ENCODE assay signal across 8 cellular contexts in the genomic region with DNA sequence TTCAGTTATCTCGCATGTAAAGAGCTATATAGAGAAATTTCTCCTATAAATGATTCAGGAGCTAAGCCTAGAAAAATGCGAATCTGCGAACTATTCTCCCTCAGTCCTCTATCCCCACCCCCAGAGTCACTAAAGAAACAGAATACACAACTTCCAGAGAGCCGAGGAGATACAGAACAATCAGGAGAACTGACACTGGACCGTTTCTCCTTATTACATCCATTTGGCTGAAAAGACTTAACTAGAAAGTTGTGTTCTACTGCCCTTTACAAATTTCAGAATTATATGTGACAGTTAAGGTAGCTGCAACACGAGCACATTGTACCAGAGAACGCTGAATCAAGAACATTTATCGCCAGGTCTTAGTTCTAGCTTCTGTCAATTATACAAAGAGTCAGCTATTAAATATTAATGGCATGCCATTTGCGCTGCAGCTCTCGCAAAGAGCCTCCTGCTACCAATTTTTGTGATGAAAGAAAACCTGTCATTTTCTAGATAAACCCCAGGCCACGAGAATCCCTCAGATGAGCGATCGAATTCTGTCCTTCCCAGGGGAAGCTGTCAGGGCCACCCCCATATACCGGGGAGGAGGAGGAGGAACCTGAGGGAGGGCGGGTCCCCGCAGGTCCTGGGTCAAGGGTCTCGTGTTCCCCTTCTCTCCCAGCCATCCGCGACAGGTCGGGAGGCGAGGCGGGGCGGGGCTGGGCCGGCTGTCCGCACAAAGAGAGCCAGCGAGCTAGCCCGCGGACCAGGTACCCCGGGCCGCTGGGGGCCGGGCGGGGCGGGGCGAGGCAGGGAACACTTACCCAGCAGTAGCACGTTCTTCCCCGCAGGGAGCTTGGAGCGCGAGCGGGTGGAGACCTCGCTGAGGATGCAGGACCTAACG. TPM values are rescaled to one million over a fixed set of nuclear protein-coding genes. Genes with fewer than 3 reads are reported as not detected.
A peak's percentile ranks its signal among the peaks of the same experiment; 100 is the strongest.
DNase-seq lines count a peak whose midpoint lies in the region; ATAC-seq, FAIRE-seq and TF ChIP-seq lines count a peak whose summit lies in the region.

No MANE protein-coding gene starts in this region.

- H3K27me3 Mint-ChIP-seq in CD8-positive, alpha-beta T cell (ENCODE audit: low read depth) = no peaks in the 10 kb centered on the region
- no peaks in the 10 kb centered on the region for H3K27me3 Mint-ChIP-seq in activated naive CD8-positive, alpha-beta T cell treated with anti-CD3 and anti-CD28 coated beads, Interleukin-2, amount 50 U/mL, for 24 hours

- no peaks in the 10 kb centered on the region for H3K9me3 ChIP-seq in CD8-positive, alpha-beta T cell (ENCODE audit: low read length)

- intact Hi-C loops in CD8-positive, alpha-beta T cell (cut with DNase I, micrococcal nuclease) = loop anchor here (1.0 to 10.0 kb wide), 12 partner anchors 32 to 1037 kb away; a partner anchor contains a TSS
- intact Hi-C loops in left cardiac atrium (cut with DNase I) = no loop called here

- peak overlapping the region; percentile 86 for H3K27ac Mint-ChIP-seq in CD8-positive, alpha-beta T cell
- H3K27ac Mint-ChIP-seq in activated naive CD8-positive, alpha-beta T cell treated with anti-CD3 and anti-CD28 coated beads, Interleukin-2, amount 50 U/mL, for 24 hours = peak overlapping the region; percentile 86

- FAIRE-seq in urothelium cell line (lab: Jason Lieb, UNC) = no peak

- no peaks in the 10 kb centered on the region for H3K27me3 ChIP-seq in CD8-positive, alpha-beta T cell (ENCODE audit: insufficient read depth, low read length)

- H3K36me3 Mint-ChIP-seq in CD8-positive, alpha-beta T cell = peaks cover 10% of the 10 kb centered on the region
- peaks cover 13% of the 10 kb centered on the region for H3K36me3 Mint-ChIP-seq in activated naive CD8-positive, alpha-beta T cell treated with anti-CD3 and anti-CD28 coated beads, Interleukin-2, amount 50 U/mL, for 24 hours (ENCODE audit: low read depth)

- H3K36me3 ChIP-seq in CD8-positive, alpha-beta T cell (ENCODE audit: insufficient read depth, low read length) = no peaks in the 10 kb centered on the region

- H3K4me3 Mint-ChIP-seq in CD8-positive, alpha-beta T cell = peak overlapping the region; percentile 94
- H3K4me3 Mint-ChIP-seq in activated naive CD8-positive, alpha-beta T cell treated with anti-CD3 and anti-CD28 coated beads, Interleukin-2, amount 50 U/mL, for 24 hours = peak overlapping the region; percentile 93

- ATAC-seq in CD8-positive, alpha-beta T cell = peak; percentile 16
- ATAC-seq in GM19351 (IDR thresholded peaks at IDR 0.05; ENCODE audit: unreplicated experiment) = peak; percentile 49
- ATAC-seq in HG03439 (IDR thresholded peaks at IDR 0.05; ENCODE audit: unreplicated experiment) = peak; percentile 51
- peak; percentile 48 for ATAC-seq in activated naive CD8-positive, alpha-beta T cell treated with anti-CD3 and anti-CD28 coated beads, Interleukin-2, amount 50 U/mL, for 24 hours
- ATAC-seq in left cardiac atrium = peak; percentile 46 to 76

- CTCF ChIA-PET in CD8-positive, alpha-beta T cell (lab: Charles Lee) = interaction anchor here (0.7 to 1.1 kb wide), 3 partner anchors 10 to 185 kb away, joined by 3 to 4 read pairs (median 3); no protein-coding TSS in a partner anchor

- H3K4me1 Mint-ChIP-seq in CD8-positive, alpha-beta T cell (ENCODE audit: low read depth) = peaks cover 37% of the 10 kb centered on the region
- H3K4me1 Mint-ChIP-seq in activated naive CD8-positive, alpha-beta T cell treated with anti-CD3 and anti-CD28 coated beads, Interleukin-2, amount 50 U/mL, for 24 hours = peaks cover 27% of the 10 kb centered on the region

- H3K4me3 ChIP-seq in CD8-positive, alpha-beta T cell (ENCODE audit: low read depth, low read length) = peak overlapping the region; percentile 72

- peak in 5 of 7 experiments; percentile 7 to 38 (median 30) for DNase-seq in CD8-positive, alpha-beta T cell
- DNase-seq in RPMI7951 (ENCODE audit: low read depth) (peak; percentile 56), left cardiac atrium (peak; percentile 61), pons (ENCODE audit: low spot score) (peak; percentile 66), urothelium cell line (ENCODE audit: low spot score) (peak; percentile 64)
- DNase-seq in activated naive CD8-positive, alpha-beta T cell treated with anti-CD3 and anti-CD28 coated beads, Interleukin-2, amount 50 U/mL, for 24 hours = peak; percentile 50

- no peak for TF ChIP-seq CTCF in CD8-positive, alpha-beta T cell (IDR thresholded peaks at IDR 0.05)

- POLR2A ChIA-PET in CD8-positive, alpha-beta T cell (lab: Charles Lee) = interaction anchor here (1.1 to 1.5 kb wide), 2 partner anchors 10 to 37 kb away, joined by 3 to 6 read pairs; no protein-coding TSS in a partner anchor

- no peaks in the 10 kb centered on the region for H3K9me3 Mint-ChIP-seq in CD8-positive, alpha-beta T cell
- no peaks in the 10 kb centered on the region for H3K9me3 Mint-ChIP-seq in activated naive CD8-positive, alpha-beta T cell treated with anti-CD3 and anti-CD28 coated beads, Interleukin-2, amount 50 U/mL, for 24 hours

- peaks cover 8% of the 10 kb centered on the region for H3K4me1 ChIP-seq in CD8-positive, alpha-beta T cell (ENCODE audit: insufficient read depth, low read length)

- H3K27ac ChIP-seq in CD8-positive, alpha-beta T cell (ENCODE audit: low read depth, low read length) = peak overlapping the region; percentile 71

RNA-seq across cellular contexts. Expression of a gene that starts 0.9 kb away (rescaled TPM):
- total RNA-seq in CD8-positive, alpha-beta T cell = 10 to 100 TPM; 29.2 to 36.1 TPM
- 56.1 and 56.6 TPM in 2 replicates for total RNA-seq in RPMI7951 (2014; rRNA removed; shearing (Covaris generic))
- total RNA-seq in left cardiac atrium = 10 to 100 TPM; 34.3 to 38.4 TPM

Comparison
In these comparisons a context has a peak if more than half of its experiments do, and no peak if none do; other contexts are left out.
1. Peak in every context shown above with its lines: DNase-seq, ATAC-seq, H3K4me3 ChIP-seq and H3K27ac ChIP-seq.
2. intact Hi-C loops: an anchor here in CD8-positive, alpha-beta T cell (1.0 to 10.0 kb wide); none called in left cardiac atrium.